ENCODE assay signal across 9 cellular contexts in the genomic region with DNA sequence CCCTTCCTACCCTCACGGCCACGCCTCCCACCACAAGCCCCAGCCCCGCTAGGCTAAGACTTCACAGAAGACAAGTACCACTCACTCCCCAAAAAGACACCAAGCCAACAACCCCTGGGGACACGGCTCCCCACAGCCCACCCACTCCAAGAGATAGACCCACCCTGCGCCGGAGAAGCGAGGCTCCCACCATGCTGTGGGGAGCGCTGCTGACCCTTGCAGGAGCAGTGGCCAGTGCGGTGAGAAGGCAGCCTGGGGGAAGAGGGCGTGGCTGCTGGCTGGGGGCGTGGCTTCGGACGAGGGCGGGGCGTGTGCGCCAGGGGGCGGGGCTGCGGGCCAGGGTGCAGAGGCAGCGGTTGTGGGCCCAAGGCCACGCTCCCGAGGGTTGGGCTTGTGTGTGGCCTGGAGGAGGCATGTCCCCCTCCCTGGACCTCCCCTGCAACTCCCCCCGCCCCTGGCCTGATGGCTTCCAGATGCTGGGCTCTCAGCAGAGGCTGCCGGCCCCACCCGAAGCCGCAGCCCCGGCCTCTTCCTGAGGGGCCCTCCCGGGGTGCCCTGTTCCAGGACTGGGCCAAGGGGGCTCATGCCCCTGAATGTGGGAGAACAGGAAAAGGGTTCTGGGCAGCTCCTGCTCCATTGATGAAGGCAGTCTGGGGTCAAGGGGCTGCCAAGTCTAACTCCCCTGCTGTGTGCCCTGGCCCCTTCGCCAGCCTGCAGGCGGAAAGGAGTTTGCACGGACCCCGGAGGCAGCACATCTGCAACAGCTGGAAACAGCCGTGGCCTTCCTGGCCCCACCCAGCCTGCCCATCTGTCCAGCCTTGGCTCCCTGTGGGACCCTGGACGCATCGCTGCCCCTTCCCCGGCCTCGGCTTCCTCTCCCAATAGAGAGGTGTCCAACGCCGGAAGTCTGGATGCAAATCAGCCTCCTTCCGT. TPM values are rescaled to one million over a fixed set of nuclear protein-coding genes. Genes with fewer than 3 reads are reported as not detected.
DNase-seq lines count a peak whose midpoint lies in the region; ATAC-seq, FAIRE-seq and TF ChIP-seq lines count a peak whose summit lies in the region.
"Had no signal": no experiment of that assay in that cellular context is flagged by ENCODE, and none has a peak within 500 bp of the region (broad histone marks: within the 10 kb centered on the region; RNA-seq: fewer than 3 reads in every experiment).

No MANE protein-coding gene starts in this region.

- TF ChIP-seq CTCF in BE2C (IDR thresholded peaks at IDR 0.05; ENCODE audit: low read depth, low read length) (no peak), H1 (IDR thresholded peaks at IDR 0.05; ENCODE audit: control extremely low read depth in 1 of 3, insufficient read depth in 1 of 3, low read depth in 1 of 3, low read length in 3 of 3) (peak in 1 of 3 experiments; percentile 21; a peak in 1 of 4 replicates), nephron progenitor cell (IDR thresholded peaks at IDR 0.05) (no peak)

- TF ChIP-seq RAD21 in Ishikawa (IDR thresholded peaks at IDR 0.05; ENCODE audit: low read depth) (peak; percentile 25; the same call in 1 of the 2 replicates), H1 (IDR thresholded peaks at IDR 0.05 in 1 of 2, conservative IDR thresholded peaks at IDR 0.05 in 1 of 2; ENCODE audit: low read depth in 2 of 2, low read length in 2 of 2) (peak; percentile 34 to 44)

- peaks cover 16% of the 10 kb centered on the region; the same call in 1 of the 2 replicates for H3K79me1 ChIP-seq in H1 (ENCODE audit: low read depth, low read length)

- H3K23ac ChIP-seq in H1 (ENCODE audit: insufficient read length) = no peak overlapping the region

- no peaks in the 10 kb centered on the region for H3K9me3 ChIP-seq in BE2C
- H3K9me3 ChIP-seq in H1 (ENCODE audit: insufficient read depth in 2 of 2, low read depth in 1 of 2, low read length in 1 of 2) = no peaks in the 10 kb centered on the region
- no peaks in the 10 kb centered on the region for H3K9me3 ChIP-seq in T-helper 17 cell (ENCODE audit: control insufficient read depth, low read length, poor library complexity, severe bottlenecking)

- H4K91ac ChIP-seq in H1 (replicated peaks; ENCODE audit: insufficient read length, low read length) = no peak overlapping the region

- no peak overlapping the region for H3K4ac ChIP-seq in H1 (replicated peaks; ENCODE audit: insufficient read length, low read depth, low read length)

- H3K4me1 Mint-ChIP-seq in nephron progenitor cell (peaks cover 35% of the 10 kb centered on the region), T-helper 17 cell (peaks cover 6% of the 10 kb centered on the region)

- CTCF ChIA-PET in H1 (lab: Charles Lee; ENCODE audit: partially characterized antibody) = interaction anchor here (0.6 to 8.6 kb wide), 17 partner anchors 8 to 692 kb away, joined by 3 to 132 read pairs (median 7); a partner anchor contains a TSS

- no peaks in the 10 kb centered on the region for H3K23me2 ChIP-seq in H1 (ENCODE audit: low read depth, low read length)

- H2BK12ac ChIP-seq in H1 (ENCODE audit: low read depth, low read length) = no peak overlapping the region

- H3K4me3 Mint-ChIP-seq in nephron progenitor cell (no peak overlapping the region), T-helper 17 cell (no peak overlapping the region)

- H3K9ac ChIP-seq in H1 (replicated peaks in 1 of 4; ENCODE audit: extremely low read depth in 1 of 4, low read depth in 3 of 4, low read length in 3 of 4) = no peak overlapping the region; a peak in 2 of 7 replicates

- H3K27me3 Mint-ChIP-seq in nephron progenitor cell (ENCODE audit: low read depth, poor library complexity) = no peaks in the 10 kb centered on the region
- H3K27me3 Mint-ChIP-seq in T-helper 17 cell = no peaks in the 10 kb centered on the region

- DNase-seq in BE2C (peak; percentile 96), H1 (ENCODE audit: low read depth in 1 of 2, low spot score in 2 of 2) (peak in 1 of 2 experiments; percentile 96), nephron progenitor cell (peak; percentile 83), NCI-H1417 treated with DMSO at 0.1 percent for 48 hours (lab: John Stamatoyannopoulos, UW) (no peak), pons (ENCODE audit: low spot score) (no peak), T-helper 17 cell (no peak)

- no peak overlapping the region for H3K56ac ChIP-seq in H1 (replicated peaks; ENCODE audit: insufficient read length, low read depth, low read length)

- no peak for ATAC-seq in HG03139 (IDR thresholded peaks at IDR 0.05; ENCODE audit: unreplicated experiment)
- no peak for ATAC-seq in T-helper 17 cell

- H4K20me1 ChIP-seq in H1 (replicated peaks in 1 of 2; ENCODE audit: control insufficient read depth in 1 of 2, insufficient read depth in 2 of 2, low read length in 2 of 2) = peaks cover 25 to 28% of the 10 kb centered on the region in 2 experiments

- H3K36me3 Mint-ChIP-seq in nephron progenitor cell (ENCODE audit: low read depth) (peaks cover 34% of the 10 kb centered on the region), T-helper 17 cell (ENCODE audit: low read depth) (peaks cover 2% of the 10 kb centered on the region)

- H3K4me3 ChIP-seq in BE2C (ENCODE audit: low read depth, low read length) = peak overlapping the region; percentile 43
- peak overlapping the region in 2 of 4 experiments; percentile 4 to 30; a peak in 1 of 8 replicates for H3K4me3 ChIP-seq in H1 (ENCODE audit: extremely low read depth in 1 of 4, insufficient read depth in 2 of 4, low read depth in 3 of 4, low read length in 4 of 4)

- no peak for FAIRE-seq in H1 (lab: Jason Lieb, UNC)

- 70% methylated on average over 24 of the region's 39 CpGs; no CpG with 5 or more reads in 1 of the 2 experiments for WGBS in H1 (ENCODE audit: extremely low coverage in 1 of 2, insufficient coverage in 1 of 2, insufficient read length in 1 of 2, insufficient replicate concordance in 2 of 2, low coverage in 1 of 2, low lambda C conversion rate in 2 of 2, missing lambda C conversion rate in 1 of 2), 2 experiments

- H4K5ac ChIP-seq in H1 (ENCODE audit: insufficient read length, low read depth, low read length) = no peak overlapping the region

- H3K18ac ChIP-seq in H1 (ENCODE audit: extremely low read depth, low read length) = no peak overlapping the region; the same call in 1 of the 2 replicates

- peak overlapping the region; percentile 7 to 47 for H3K4me2 ChIP-seq in H1 (ENCODE audit: insufficient read depth in 1 of 2, low read depth in 2 of 2, low read length in 2 of 2)

- H3K36me3 ChIP-seq in BE2C (peaks cover 57% of the 10 kb centered on the region), H1 (ENCODE audit: control insufficient read depth in 2 of 4, insufficient read depth in 4 of 4, low read length in 3 of 4) (peaks cover 7 to 23% (median 17%) of the 10 kb centered on the region in 4 experiments; a peak in 5 of 8 replicates)

- no peaks in the 10 kb centered on the region for H3K27me3 ChIP-seq in BE2C
- H3K27me3 ChIP-seq in H1 (replicated peaks in 1 of 4; ENCODE audit: control insufficient read depth in 3 of 4, extremely low read depth in 1 of 4, insufficient read depth in 3 of 4, low read length in 3 of 4) = no peaks in the 10 kb centered on the region

- H2BK20ac ChIP-seq in H1 (ENCODE audit: low read length) = no peak overlapping the region

- H3K27ac ChIP-seq in H1 (ENCODE audit: low read depth, low read length) = no peak overlapping the region

- no peak overlapping the region for H2BK120ac ChIP-seq in H1 (replicated peaks; ENCODE audit: low read depth, low read length)

- H4K8ac ChIP-seq in H1 (ENCODE audit: extremely low read depth, insufficient read depth, low read length) = no peak overlapping the region

- H3K27ac Mint-ChIP-seq in nephron progenitor cell = no peak overlapping the region
- H3K27ac Mint-ChIP-seq in T-helper 17 cell = no peak overlapping the region

- H2AK5ac ChIP-seq in H1 (ENCODE audit: low read depth, low read length) = 0 out of 2 replicates have a peak overlapping the region, but pooled peaks have one; percentile 6

- H3K4me1 ChIP-seq in BE2C (peaks cover 14% of the 10 kb centered on the region), H1 (replicated peaks in 1 of 4; ENCODE audit: control insufficient read depth in 3 of 4, insufficient read depth in 4 of 4, low read length in 3 of 4) (peaks cover 0 to 11% (median 8%) of the 10 kb centered on the region in 4 experiments; a peak in 5 of 7 replicates)

- no peaks in the 10 kb centered on the region for H3K9me3 Mint-ChIP-seq in nephron progenitor cell

- peak overlapping the region; percentile 10; the same call in 1 of the 2 replicates for H2BK5ac ChIP-seq in H1 (ENCODE audit: low read depth, low read length)

- POLR2A ChIA-PET in H1 (lab: Charles Lee; ENCODE audit: partially characterized antibody) = interaction anchor here (1.4 to 24.1 kb wide), 7 partner anchors 8 to 153 kb away, joined by 3 to 403 read pairs (median 9); a partner anchor contains a TSS

- H2AFZ ChIP-seq in H1 (ENCODE audit: low read length) = no peak overlapping the region

- H2BK15ac ChIP-seq in H1 (ENCODE audit: low read length) = peak overlapping the region; percentile 29; the same call in 1 of the 2 replicates

- H3K14ac ChIP-seq in H1 (ENCODE audit: insufficient read length) = no peak overlapping the region

- no peak for TF ChIP-seq POLR2A in H1 (IDR thresholded peaks at IDR 0.05; ENCODE audit: control extremely low read depth in 1 of 2, low read depth in 2 of 2, low read length in 2 of 2)

- TF ChIP-seq EP300 in Ishikawa (IDR thresholded peaks at IDR 0.05; ENCODE audit: borderline replicate concordance) = no peak
- TF ChIP-seq EP300 in H1 (IDR thresholded peaks at IDR 0.05; ENCODE audit: borderline replicate concordance in 1 of 2, low read depth in 2 of 2, low read length in 2 of 2) = no peak

- peaks cover 15 to 68% of the 10 kb centered on the region in 2 experiments; a peak in 3 of 4 replicates for H3K79me2 ChIP-seq in H1 (ENCODE audit: control insufficient read depth in 1 of 2, insufficient read depth in 2 of 2, low read length in 2 of 2)

RNA-seq across cellular contexts. Expression of a gene that starts 9.1 kb away (rescaled TPM):
- polyA plus RNA-seq in BE2C (2012; ENCODE audit: insufficient read depth, insufficient read length, low read depth) = 40.1 TPM
- total RNA-seq in H1 (2021; fragmentation: NEBNext Ultra II Directional; extraction: Animal tissue kit (Norgen Biotek cat#: 25700)) = 41.0 and 41.6 TPM in 2 replicates
- 16.1 and 21.3 TPM in 2 replicates for polyA plus RNA-seq in H1 (2011; rRNA removed)
- polyA plus RNA-seq in H1 (2011; cell fraction: cytosol; rRNA removed) = 20.1 TPM
- polyA plus RNA-seq in H1 (2011; cell fraction: nucleus; rRNA removed) = 40.5 TPM
- polyA plus RNA-seq in H1 (2012, experiment 1 of 2) = 20.6 to 34.7 TPM (median 28.3 TPM) in 4 replicates
- 17.6 TPM for polyA plus RNA-seq in H1 (2012, experiment 2 of 2)
- polyA plus RNA-seq in H1 (2013, experiment 1 of 2) = 18.0 TPM
- 18.0 TPM for polyA plus RNA-seq in H1 (2013, experiment 2 of 2)
- 29.6 and 44.4 TPM in 2 replicates for polyA minus RNA-seq in H1 (2011; rRNA and poly(A)+ RNA removed)
- polyA minus RNA-seq in H1 (2011; cell fraction: cytosol; rRNA and poly(A)+ RNA removed) = 36.2 TPM
- 30.1 TPM for polyA minus RNA-seq in H1 (2011; cell fraction: nucleus; rRNA and poly(A)+ RNA removed)
- total RNA-seq in T-helper 17 cell = 10 to 100 TPM in 1 of 2 donors, 1 to 10 TPM in 1; 9.8 to 14.1 TPM

RNA-seq across cellular contexts. Expression of a gene that starts 21.9 kb away (rescaled TPM):
- polyA plus RNA-seq in BE2C (2012; ENCODE audit: insufficient read depth, insufficient read length, low read depth) = 0.11 TPM
- 0.08 TPM in 1 of 2 replicates, not detected in the other for total RNA-seq in H1 (2021; fragmentation: NEBNext Ultra II Directional; extraction: Animal tissue kit (Norgen Biotek cat#: 25700))
- 0.05 and 0.09 TPM in 2 replicates for polyA plus RNA-seq in H1 (2011; rRNA removed)
- polyA plus RNA-seq in H1 (2011; cell fraction: cytosol; rRNA removed) = 0.04 TPM
- polyA plus RNA-seq in H1 (2011; cell fraction: nucleus; rRNA removed) = 0.09 TPM
- polyA plus RNA-seq in H1 (2012, experiment 1 of 2) = 0.06 to 0.09 TPM (median 0.08 TPM) in 4 replicates
- polyA plus RNA-seq in H1 (2012, experiment 2 of 2) = not detected
- 0.04 TPM for polyA plus RNA-seq in H1 (2013, experiment 1 of 2)
- 0.07 TPM for polyA plus RNA-seq in H1 (2013, experiment 2 of 2)
- 0.05 TPM in 1 of 2 replicates, not detected in the other for polyA minus RNA-seq in H1 (2011; rRNA and poly(A)+ RNA removed)
- not detected for polyA minus RNA-seq in H1 (2011; cell fraction: cytosol; rRNA and poly(A)+ RNA removed)
- polyA minus RNA-seq in H1 (2011; cell fraction: nucleus; rRNA and poly(A)+ RNA removed) = not detected
- not detected for total RNA-seq in T-helper 17 cell
- total RNA-seq: epithelial cell of proximal tubule had no signal

RNA-seq across cellular contexts. Expression of a gene that starts 52.1 kb away (rescaled TPM):
- polyA plus RNA-seq in BE2C (2012; ENCODE audit: insufficient read depth, insufficient read length, low read depth) = 45.4 TPM
- total RNA-seq in H1 (2021; fragmentation: NEBNext Ultra II Directional; extraction: Animal tissue kit (Norgen Biotek cat#: 25700)) = 17.4 and 18.6 TPM in 2 replicates
- 4.3 and 7.6 TPM in 2 replicates for polyA plus RNA-seq in H1 (2011; rRNA removed)
- polyA plus RNA-seq in H1 (2011; cell fraction: cytosol; rRNA removed) = 2.7 TPM
- 8.4 TPM for polyA plus RNA-seq in H1 (2011; cell fraction: nucleus; rRNA removed)
- polyA plus RNA-seq in H1 (2012, experiment 1 of 2) = 8.3 to 13.8 TPM (median 12.3 TPM) in 4 replicates
- 11.8 TPM for polyA plus RNA-seq in H1 (2012, experiment 2 of 2)
- 9.4 TPM for polyA plus RNA-seq in H1 (2013, experiment 1 of 2)
- 9.5 TPM for polyA plus RNA-seq in H1 (2013, experiment 2 of 2)
- polyA minus RNA-seq in H1 (2011; rRNA and poly(A)+ RNA removed) = 2.0 and 3.2 TPM in 2 replicates
- 7.0 TPM for polyA minus RNA-seq in H1 (2011; cell fraction: cytosol; rRNA and poly(A)+ RNA removed)
- polyA minus RNA-seq in H1 (2011; cell fraction: nucleus; rRNA and poly(A)+ RNA removed) = 5.7 TPM
- total RNA-seq in T-helper 17 cell = under 1 TPM; 0.10 to 0.29 TPM

Comparison
In these comparisons a context has a peak if more than half of its experiments do, and no peak if none do; other contexts are left out.
1. DNase-seq: peak in BE2C (single experiment) and nephron progenitor cell (single experiment); none in NCI-H1417 treated with DMSO at 0.1 percent for 48 hours (single experiment), pons (single experiment) and T-helper 17 cell (0 of 3).
2. RNA of a gene that starts 52.1 kb away (total RNA-seq): 17.4 to 18.6 TPM in H1; 0.10 to 0.29 TPM in T-helper 17 cell; every median in the first group is over 10 times any median in the second.